In the genomic region with DNA sequence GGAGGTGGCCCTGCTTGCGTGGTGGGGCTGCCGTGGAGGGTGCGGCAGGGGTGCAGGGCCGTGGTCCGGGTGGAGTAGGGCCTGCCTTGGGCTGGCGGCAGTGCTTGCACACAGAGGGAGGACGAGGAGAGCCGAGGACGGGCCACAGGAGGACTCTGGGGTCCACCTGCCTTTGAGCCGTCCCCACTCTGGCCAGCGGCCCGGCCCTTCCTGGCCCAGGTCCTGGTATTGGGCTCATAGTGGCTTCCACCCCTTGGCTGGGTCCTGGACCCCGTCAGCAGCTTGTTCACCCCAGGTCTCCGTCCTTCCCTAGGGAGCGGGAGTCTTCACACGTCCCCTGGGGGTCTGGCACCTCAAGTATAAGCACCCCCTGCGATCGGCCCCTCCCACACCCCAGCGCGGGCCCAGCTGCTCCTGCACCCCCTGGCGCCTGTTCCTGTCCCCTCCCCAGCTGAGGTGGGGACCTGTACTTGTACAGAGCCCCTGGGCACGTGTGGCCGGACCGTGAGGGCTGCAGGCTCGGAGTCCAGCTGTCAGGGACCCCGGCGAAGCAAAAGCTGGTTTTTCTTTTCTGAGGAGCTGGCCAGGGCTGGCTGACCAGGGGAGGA, we compare ENCODE assay signal across 32 cellular contexts. TPM values are rescaled to one million over a fixed set of nuclear protein-coding genes. Genes with fewer than 3 reads are reported as not detected.
DNase-seq lines count a peak whose midpoint lies in the region; ATAC-seq, FAIRE-seq and TF ChIP-seq lines count a peak whose summit lies in the region.
"Had no signal": no experiment of that assay in that cellular context is flagged by ENCODE, and none has a peak within 500 bp of the region (broad histone marks: within the 10 kb centered on the region; RNA-seq: fewer than 3 reads in every experiment).

No MANE protein-coding gene starts in this region.

- POLR2A ChIA-PET in HEK293 (lab: Yijun Ruan, JAX) (no interaction called here), IMR-90 (lab: Charles Lee; ENCODE audit: unreplicated experiment) (no interaction called here), H1 (lab: Charles Lee; ENCODE audit: partially characterized antibody) (no interaction called here)

- no peak overlapping the region for H2BK12ac ChIP-seq in H1 (ENCODE audit: low read depth, low read length)

- peak overlapping the region; percentile 28 for H2AK9ac ChIP-seq in IMR-90 (replicated peaks; ENCODE audit: low read depth, low read length, poor library complexity)

- H3K4ac ChIP-seq in IMR-90 (ENCODE audit: low read depth, low read length): no peak overlapping the region
- H3K4ac ChIP-seq in H1 (replicated peaks; ENCODE audit: insufficient read length, low read depth, low read length): no peak overlapping the region

- H3K9me1 ChIP-seq in IMR-90 (ENCODE audit: insufficient read depth, low read length): no peaks in the 10 kb centered on the region

- peaks cover 44% of the 10 kb centered on the region for H3K27me3 ChIP-seq in IMR-90 (ENCODE audit: control insufficient read depth, insufficient read depth, low read length)
- H3K27me3 ChIP-seq in H1 (replicated peaks in 1 of 4; ENCODE audit: control insufficient read depth in 3 of 4, extremely low read depth in 1 of 4, insufficient read depth in 3 of 4, low read length in 3 of 4): no peaks in the 10 kb centered on the region
- H3K27me3 ChIP-seq in osteoblast (ENCODE audit: insufficient read depth, low read length): peaks cover 12% of the 10 kb centered on the region
- H3K27me3 ChIP-seq in hepatocyte: no peaks in the 10 kb centered on the region

- H3K14ac ChIP-seq in IMR-90 (replicated peaks; ENCODE audit: low read depth, low read length): no peak overlapping the region
- no peak overlapping the region for H3K14ac ChIP-seq in H1 (ENCODE audit: insufficient read length)

- TF ChIP-seq POLR2A in IMR-90 (IDR thresholded peaks at IDR 0.05; ENCODE audit: low read depth, low read length) (no peak), H1 (IDR thresholded peaks at IDR 0.05; ENCODE audit: control extremely low read depth in 1 of 2, low read depth in 2 of 2, low read length in 2 of 2) (no peak)

- H3K23me2 ChIP-seq in H1 (ENCODE audit: low read depth, low read length): no peaks in the 10 kb centered on the region

- no peak overlapping the region for H2BK5ac ChIP-seq in IMR-90 (ENCODE audit: low read depth, low read length, poor library complexity, severe bottlenecking)
- H2BK5ac ChIP-seq in H1 (ENCODE audit: low read depth, low read length): no peak overlapping the region

- H2BK120ac ChIP-seq in IMR-90 (ENCODE audit: low read depth, low read length) (no peak overlapping the region), H1 (replicated peaks; ENCODE audit: low read depth, low read length) (no peak overlapping the region)

- no peak for DNase-seq in IMR-90
- DNase-seq in H1 (ENCODE audit: low read depth in 1 of 2, low spot score in 2 of 2): no peak
- DNase-seq in osteoblast (ENCODE audit: insufficient read length, low spot score, missing footprints): peak; percentile 87
- DNase-seq in hepatocyte (ENCODE audit: low spot score): no peak
- no peak for DNase-seq in NCI-H526 treated with DMSO at 0.1 percent for 48 hours (lab: John Stamatoyannopoulos, UW)
- DNase-seq: 8988T; ACHN; BE2C; C1 segment of cervical spinal cord; CD4-positive, CD25-positive, alpha-beta regulatory T cell; CD8-positive, alpha-beta memory T cell; DMS 273 treated with DMSO at 0.1 percent for 48 hours; DMS153; DMS53; DMS79; DND-41; EL; GDM1 had no signal

- CTCF ChIA-PET in HEK293 (lab: Yijun Ruan, JAX): no interaction called here
- CTCF ChIA-PET in IMR-90 (lab: Yijun Ruan, JAX): no interaction called here
- CTCF ChIA-PET in H1 (lab: Charles Lee; ENCODE audit: partially characterized antibody): no interaction called here

- no peak overlapping the region for H3K23ac ChIP-seq in IMR-90 (ENCODE audit: low read depth, low read length)
- H3K23ac ChIP-seq in H1 (ENCODE audit: insufficient read length): no peak overlapping the region

- TF ChIP-seq RAD21 in IMR-90 (IDR thresholded peaks at IDR 0.05; ENCODE audit: low read length) (no peak), H1 (IDR thresholded peaks at IDR 0.05 in 1 of 2, conservative IDR thresholded peaks at IDR 0.05 in 1 of 2; ENCODE audit: low read depth in 2 of 2, low read length in 2 of 2) (no peak)

- FAIRE-seq in H1 (lab: Jason Lieb, UNC): no peak
- FAIRE-seq: A204.1, GM12878, GM12892, GM18507, GM19239 had no signal

- H4K91ac ChIP-seq in IMR-90 (ENCODE audit: insufficient read depth, low read depth, low read length): no peak overlapping the region
- H4K91ac ChIP-seq in H1 (replicated peaks; ENCODE audit: insufficient read length, low read length): no peak overlapping the region

- H3K56ac ChIP-seq in IMR-90 (ENCODE audit: extremely low read depth, insufficient read depth, low read length): no peak overlapping the region
- H3K56ac ChIP-seq in H1 (replicated peaks; ENCODE audit: insufficient read length, low read depth, low read length): no peak overlapping the region

- H3K36me3 ChIP-seq in HEK293 (ENCODE audit: control insufficient read depth in 2 of 2, insufficient read depth in 1 of 2, low read length in 2 of 2) (no peaks in the 10 kb centered on the region), IMR-90 (ENCODE audit: control insufficient read depth, insufficient read depth, low read length) (no peaks in the 10 kb centered on the region), H1 (ENCODE audit: control insufficient read depth in 2 of 4, insufficient read depth in 4 of 4, low read length in 3 of 4) (no peaks in the 10 kb centered on the region), osteoblast (ENCODE audit: insufficient read depth, low read length) (no peaks in the 10 kb centered on the region), hepatocyte (replicated peaks; ENCODE audit: insufficient read depth, low read depth) (no peaks in the 10 kb centered on the region)
- H3K36me3 ChIP-seq: BE2C, BLaER1 had no signal

- H3K79me2 ChIP-seq in H1 (ENCODE audit: control insufficient read depth in 1 of 2, insufficient read depth in 2 of 2, low read length in 2 of 2) (no peaks in the 10 kb centered on the region), osteoblast (ENCODE audit: insufficient read depth, low read length) (no peaks in the 10 kb centered on the region), hepatocyte (no peaks in the 10 kb centered on the region)

- H3K79me1 ChIP-seq in IMR-90 (ENCODE audit: low read depth in 1 of 2, low read length in 2 of 2): no peaks in the 10 kb centered on the region
- H3K79me1 ChIP-seq in H1 (ENCODE audit: low read depth, low read length): no peaks in the 10 kb centered on the region

- H4K8ac ChIP-seq in IMR-90 (ENCODE audit: low read depth in 2 of 2, low read length in 2 of 2): no peak overlapping the region
- no peak overlapping the region; the same call in 1 of the 2 replicates for H4K8ac ChIP-seq in H1 (ENCODE audit: extremely low read depth, insufficient read depth, low read length)

- H3K4me2 ChIP-seq in IMR-90 (ENCODE audit: low read depth, low read length): no peak overlapping the region
- H3K4me2 ChIP-seq in H1 (ENCODE audit: insufficient read depth in 1 of 2, low read depth in 2 of 2, low read length in 2 of 2): no peak overlapping the region
- no peak overlapping the region for H3K4me2 ChIP-seq in osteoblast (ENCODE audit: insufficient read depth, low read length)
- H3K4me2 ChIP-seq in hepatocyte: no peak overlapping the region
- H3K4me2 ChIP-seq: BLaER1 had no signal

- no TSS peak for BruUV-seq in IMR-90 (replicated peaks; lab: Mats Ljungman, UMichigan)

- H2AFZ ChIP-seq in IMR-90 (replicated peaks; ENCODE audit: low read length, poor library complexity) (no peak overlapping the region), H1 (ENCODE audit: low read length) (no peak overlapping the region), osteoblast (ENCODE audit: low read length) (no peak overlapping the region), hepatocyte (no peak overlapping the region)

- no peak for TF ChIP-seq EP300 in H1 (IDR thresholded peaks at IDR 0.05; ENCODE audit: borderline replicate concordance in 1 of 2, low read depth in 2 of 2, low read length in 2 of 2)

- H3K9me3 ChIP-seq in HEK293 (ENCODE audit: control insufficient read depth, insufficient read depth, low read depth, low read length) (no peaks in the 10 kb centered on the region), IMR-90 (ENCODE audit: control insufficient read depth, insufficient read depth, low read length) (no peaks in the 10 kb centered on the region), H1 (ENCODE audit: insufficient read depth in 2 of 2, low read depth in 1 of 2, low read length in 1 of 2) (peaks cover 4% of the 10 kb centered on the region in 2 experiments; a peak in 2 of 4 replicates), osteoblast (ENCODE audit: low read depth, low read length) (no peaks in the 10 kb centered on the region), hepatocyte (ENCODE audit: low read depth) (no peaks in the 10 kb centered on the region)
- H3K9me3 ChIP-seq: BE2C, BLaER1 had no signal

- no peaks in the 10 kb centered on the region for H3K9me2 ChIP-seq in hepatocyte (replicated peaks; ENCODE audit: insufficient read depth)

- intact Hi-C loops in IMR-90 (cut with micrococcal nuclease): no loop called here

- H2AK5ac ChIP-seq in IMR-90 (ENCODE audit: low read depth, low read length) (no peak overlapping the region), H1 (ENCODE audit: low read depth, low read length) (no peak overlapping the region)

- TF ChIP-seq CTCF in HEK293 (tag by site-specific recombination; IDR thresholded peaks at IDR 0.05): no peak
- no peak for TF ChIP-seq CTCF in IMR-90 (conservative IDR thresholded peaks at IDR 0.05; ENCODE audit: low read depth, low read length)
- TF ChIP-seq CTCF in H1 (IDR thresholded peaks at IDR 0.05; ENCODE audit: control extremely low read depth in 1 of 3, insufficient read depth in 1 of 3, low read depth in 1 of 3, low read length in 3 of 3): no peak
- no peak for TF ChIP-seq CTCF in osteoblast (IDR thresholded peaks at IDR 0.05; ENCODE audit: extremely low read depth, low read depth, low read length)
- TF ChIP-seq CTCF in hepatocyte (IDR thresholded peaks at IDR 0.05; ENCODE audit: poor library complexity): no peak

- H3K27ac ChIP-seq in HEK293 (ENCODE audit: extremely low read depth, low read depth, low read length): no peak overlapping the region
- no peak overlapping the region for H3K27ac ChIP-seq in IMR-90 (ENCODE audit: insufficient read depth, low read length)
- no peak overlapping the region for H3K27ac ChIP-seq in H1 (ENCODE audit: low read depth, low read length)
- H3K27ac ChIP-seq in osteoblast (ENCODE audit: low read depth, low read length): no peak overlapping the region
- no peak overlapping the region for H3K27ac ChIP-seq in hepatocyte
- H3K27ac ChIP-seq: BLaER1 had no signal

- ATAC-seq in IMR-90 (ENCODE audit: low read depth): no peak
- ATAC-seq in HG02938 (IDR thresholded peaks at IDR 0.05; ENCODE audit: unreplicated experiment): no peak
- ATAC-seq: GM12878 had no signal

- no peak overlapping the region for H4K5ac ChIP-seq in IMR-90 (ENCODE audit: low read depth, low read length)
- no peak overlapping the region for H4K5ac ChIP-seq in H1 (ENCODE audit: insufficient read length, low read depth, low read length)

- in situ Hi-C loops in IMR-90 (cut with MboI; ENCODE audit: low sequenced_read_pairs): no loop called here

- no peak overlapping the region for H2BK20ac ChIP-seq in IMR-90 (ENCODE audit: low read depth, low read length)
- H2BK20ac ChIP-seq in H1 (ENCODE audit: low read length): no peak overlapping the region

- H3K4me1 ChIP-seq in HEK293 (ENCODE audit: control insufficient read depth, insufficient read depth, low read length) (peaks cover 5% of the 10 kb centered on the region; the same call in 1 of the 2 replicates), IMR-90 (ENCODE audit: control insufficient read depth, insufficient read depth, low read length) (no peaks in the 10 kb centered on the region), H1 (replicated peaks in 1 of 4; ENCODE audit: control insufficient read depth in 3 of 4, insufficient read depth in 4 of 4, low read length in 3 of 4) (no peaks in the 10 kb centered on the region), osteoblast (ENCODE audit: insufficient read depth, low read length) (peaks cover 12% of the 10 kb centered on the region), hepatocyte (ENCODE audit: insufficient read depth) (peaks cover 5% of the 10 kb centered on the region)
- H3K4me1 ChIP-seq: BLaER1 had no signal

- dilution Hi-C loops in IMR-90 (cut with HindIII; ENCODE audit: low sequenced_read_pairs, unreplicated experiment): no loop called here

- no peak overlapping the region for H2BK15ac ChIP-seq in IMR-90 (ENCODE audit: low read depth, low read length)
- no peak overlapping the region for H2BK15ac ChIP-seq in H1 (ENCODE audit: low read length)

- WGBS in IMR-90 (ENCODE audit: extremely low coverage in 2 of 2, insufficient read length in 1 of 2), 2 experiments: 78% methylated on average over 12 of the region's 27 CpGs; no CpG with 5 or more reads in 1 of the 2 experiments
- WGBS in H1 (ENCODE audit: extremely low coverage in 1 of 2, insufficient coverage in 1 of 2, insufficient read length in 1 of 2, insufficient replicate concordance in 2 of 2, low coverage in 1 of 2, low lambda C conversion rate in 2 of 2, missing lambda C conversion rate in 1 of 2), 2 experiments: 80% methylated on average over 18 of the region's 27 CpGs; no CpG with 5 or more reads in 1 of the 2 experiments
- 93% methylated on average over 23 of the region's 27 CpGs for WGBS in hepatocyte (ENCODE audit: low lambda C conversion rate, missing lambda C conversion rate)

- H3K18ac ChIP-seq in IMR-90 (ENCODE audit: low read depth, low read length) (no peak overlapping the region), H1 (ENCODE audit: extremely low read depth, low read length) (no peak overlapping the region)

- peaks cover 2% of the 10 kb centered on the region for H4K20me1 ChIP-seq in IMR-90 (ENCODE audit: insufficient read depth, low read length)
- H4K20me1 ChIP-seq in H1 (replicated peaks in 1 of 2; ENCODE audit: control insufficient read depth in 1 of 2, insufficient read depth in 2 of 2, low read length in 2 of 2): no peaks in the 10 kb centered on the region
- no peaks in the 10 kb centered on the region for H4K20me1 ChIP-seq in osteoblast (ENCODE audit: insufficient read depth, low read length)
- no peaks in the 10 kb centered on the region for H4K20me1 ChIP-seq in hepatocyte (ENCODE audit: insufficient read depth, poor library complexity, severe bottlenecking)

- H3K4me3 ChIP-seq in HEK293 (ENCODE audit: low read depth, low read length): no peak overlapping the region
- no peak overlapping the region for H3K4me3 ChIP-seq in IMR-90 (ENCODE audit: insufficient read depth, low read depth, low read length)
- no peak overlapping the region for H3K4me3 ChIP-seq in H1 (ENCODE audit: extremely low read depth in 1 of 4, insufficient read depth in 2 of 4, low read depth in 3 of 4, low read length in 4 of 4)
- no peak overlapping the region for H3K4me3 ChIP-seq in osteoblast (ENCODE audit: insufficient read depth, low read length)
- H3K4me3 ChIP-seq in hepatocyte: no peak overlapping the region
- H3K4me3 ChIP-seq: BLaER1, GM12878 had no signal

- no peak overlapping the region for H3K9ac ChIP-seq in IMR-90 (ENCODE audit: low read depth, low read length)
- no peak overlapping the region for H3K9ac ChIP-seq in H1 (replicated peaks in 1 of 4; ENCODE audit: extremely low read depth in 1 of 4, low read depth in 3 of 4, low read length in 3 of 4)
- H3K9ac ChIP-seq: BLaER1 had no signal

RNA-seq across cellular contexts. Expression of a gene that starts 40.1 kb away (rescaled TPM):
- total RNA-seq in IMR-90 (2012; rRNA removed) (under 0.01 TPM in 2 replicates), osteoblast (under 0.01 TPM in 1 of 2 replicates, not detected in the other), hepatocyte (2.7 and 3.8 TPM in 2 replicates)
- polyA plus RNA-seq in IMR-90 (2012; rRNA removed) (0.26 and 0.27 TPM in 2 replicates), H1 (2011; rRNA removed) (2.2 and 4.5 TPM in 2 replicates), hepatocyte (3.8 and 4.7 TPM in 2 replicates)
- 0.15 and 0.22 TPM in 2 replicates for polyA plus RNA-seq in IMR-90 (2012; cell fraction: cytosol; rRNA removed)
- polyA plus RNA-seq in IMR-90 (2012; cell fraction: nucleus; rRNA removed; ENCODE audit: low replicate concordance): 1.9 and 2.9 TPM in 2 replicates
- total RNA-seq in H1 (2021; fragmentation: NEBNext Ultra II Directional; extraction: Animal tissue kit (Norgen Biotek cat#: 25700)): 5.7 and 6.4 TPM in 2 replicates
- polyA plus RNA-seq in H1 (2011; cell fraction: cytosol; rRNA removed): 3.4 TPM
- polyA plus RNA-seq in H1 (2011; cell fraction: nucleus; rRNA removed): 6.4 TPM
- polyA plus RNA-seq in H1 (2012, experiment 1 of 2): 2.6 to 3.6 TPM (median 3.4 TPM) in 4 replicates
- polyA plus RNA-seq in H1 (2012, experiment 2 of 2): 3.8 TPM
- polyA plus RNA-seq in H1 (2013, experiment 1 of 2): 4.4 TPM
- 4.6 TPM for polyA plus RNA-seq in H1 (2013, experiment 2 of 2)
- 0.51 and 1.2 TPM in 2 replicates for polyA minus RNA-seq in H1 (2011; rRNA and poly(A)+ RNA removed)
- polyA minus RNA-seq in H1 (2011; cell fraction: cytosol; rRNA and poly(A)+ RNA removed): 1.8 TPM
- 3.5 TPM for polyA minus RNA-seq in H1 (2011; cell fraction: nucleus; rRNA and poly(A)+ RNA removed)
- total RNA-seq: GM12878 had no signal
- polyA plus RNA-seq: AG04450, CD14-positive monocyte, GM12878 had no signal

RNA-seq across cellular contexts. Expression of a gene that starts 50.9 kb away (rescaled TPM):
- 6.7 and 13.1 TPM in 2 replicates for total RNA-seq in IMR-90 (2012; rRNA removed)
- 7.7 and 11.0 TPM in 2 replicates for polyA plus RNA-seq in IMR-90 (2012; rRNA removed)
- 11.9 and 15.1 TPM in 2 replicates for polyA plus RNA-seq in IMR-90 (2012; cell fraction: cytosol; rRNA removed)
- polyA plus RNA-seq in IMR-90 (2012; cell fraction: nucleus; rRNA removed; ENCODE audit: low replicate concordance): 17.8 and 49.9 TPM in 2 replicates
- total RNA-seq in H1 (2021; fragmentation: NEBNext Ultra II Directional; extraction: Animal tissue kit (Norgen Biotek cat#: 25700)): 3.5 and 5.1 TPM in 2 replicates
- 9.0 and 9.1 TPM in 2 replicates for polyA plus RNA-seq in H1 (2011; rRNA removed)
- polyA plus RNA-seq in H1 (2011; cell fraction: cytosol; rRNA removed): 3.9 TPM
- polyA plus RNA-seq in H1 (2011; cell fraction: nucleus; rRNA removed): 13.2 TPM
- 3.0 to 6.8 TPM (median 5.8 TPM) in 4 replicates for polyA plus RNA-seq in H1 (2012, experiment 1 of 2)
- 4.3 TPM for polyA plus RNA-seq in H1 (2012, experiment 2 of 2)
- 4.6 TPM for polyA plus RNA-seq in H1 (2013, experiment 1 of 2)
- polyA plus RNA-seq in H1 (2013, experiment 2 of 2): 4.0 TPM
- 9.2 and 12.6 TPM in 2 replicates for polyA minus RNA-seq in H1 (2011; rRNA and poly(A)+ RNA removed)
- 2.3 TPM for polyA minus RNA-seq in H1 (2011; cell fraction: cytosol; rRNA and poly(A)+ RNA removed)
- polyA minus RNA-seq in H1 (2011; cell fraction: nucleus; rRNA and poly(A)+ RNA removed): 11.4 TPM
- 25.3 and 35.8 TPM in 2 replicates for total RNA-seq in osteoblast
- total RNA-seq in hepatocyte: 25.8 and 27.2 TPM in 2 replicates
- 29.3 and 34.3 TPM in 2 replicates for polyA plus RNA-seq in hepatocyte

RNA-seq across cellular contexts. Expression of a gene that starts 50.9 kb away (rescaled TPM):
- not detected in 2 replicates for total RNA-seq in IMR-90 (2012; rRNA removed)
- not detected in 2 replicates for polyA plus RNA-seq in IMR-90 (2012; rRNA removed)
- not detected in 2 replicates for polyA plus RNA-seq in IMR-90 (2012; cell fraction: cytosol; rRNA removed)
- polyA plus RNA-seq in IMR-90 (2012; cell fraction: nucleus; rRNA removed; ENCODE audit: low replicate concordance): not detected in 2 replicates
- total RNA-seq in H1 (2021; fragmentation: NEBNext Ultra II Directional; extraction: Animal tissue kit (Norgen Biotek cat#: 25700)): 0.31 and 0.56 TPM in 2 replicates
- 0.60 and 0.61 TPM in 2 replicates for polyA plus RNA-seq in H1 (2011; rRNA removed)
- polyA plus RNA-seq in H1 (2011; cell fraction: cytosol; rRNA removed): 0.69 TPM
- 1.4 TPM for polyA plus RNA-seq in H1 (2011; cell fraction: nucleus; rRNA removed)
- polyA plus RNA-seq in H1 (2012, experiment 1 of 2): 0.27 to 0.40 TPM (median 0.28 TPM) in 3 of 4 replicates, not detected in the other
- 0.42 TPM for polyA plus RNA-seq in H1 (2012, experiment 2 of 2)
- 0.45 TPM for polyA plus RNA-seq in H1 (2013, experiment 1 of 2)
- polyA plus RNA-seq in H1 (2013, experiment 2 of 2): 0.53 TPM
- polyA minus RNA-seq in H1 (2011; rRNA and poly(A)+ RNA removed): 0.13 TPM in 1 of 2 replicates, not detected in the other
- not detected for polyA minus RNA-seq in H1 (2011; cell fraction: cytosol; rRNA and poly(A)+ RNA removed)
- 0.80 TPM for polyA minus RNA-seq in H1 (2011; cell fraction: nucleus; rRNA and poly(A)+ RNA removed)
- not detected in 2 replicates for total RNA-seq in osteoblast
- total RNA-seq in hepatocyte: 0.77 TPM in 1 of 2 replicates, not detected in the other
- 1.3 TPM in 1 of 2 replicates, not detected in the other for polyA plus RNA-seq in hepatocyte
- total RNA-seq: A673; CD4-positive, alpha-beta memory T cell; CD4-positive, CD25-positive, alpha-beta regulatory T cell; CD8-positive, alpha-beta memory T cell; Daoy; G401; GM12878 had no signal
- polyA plus RNA-seq: AG04450; CD14-positive monocyte; CD4-positive, alpha-beta memory T cell; CD4-positive, CD25-positive, alpha-beta regulatory T cell; CD8-positive, alpha-beta memory T cell; GM12878 had no signal
